ENCODE assay signal across 18 cellular contexts in the genomic region with DNA sequence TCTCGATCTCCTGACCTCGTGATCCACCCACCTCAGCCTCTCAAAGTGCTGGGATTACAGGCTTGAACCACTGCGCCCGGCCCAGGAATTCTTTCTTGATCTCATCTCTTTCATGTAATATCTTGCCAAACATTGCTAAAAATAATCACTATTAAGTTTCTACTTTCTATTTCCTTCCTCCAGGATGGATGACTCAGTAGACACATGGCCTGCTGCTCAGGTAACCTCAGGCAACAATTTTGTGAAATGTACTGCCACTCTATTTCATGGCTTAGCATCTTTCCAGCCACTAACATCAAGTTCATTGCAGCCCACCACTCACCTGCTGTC. TPM values are rescaled to one million over a fixed set of nuclear protein-coding genes. Genes with fewer than 3 reads are reported as not detected.
DNase-seq lines count a peak whose midpoint lies in the region; ATAC-seq, FAIRE-seq and TF ChIP-seq lines count a peak whose summit lies in the region.
"Had no signal": no experiment of that assay in that cellular context is flagged by ENCODE, and none has a peak within 500 bp of the region (broad histone marks: within the 10 kb centered on the region; RNA-seq: fewer than 3 reads in every experiment).

No MANE protein-coding gene starts in this region.

- no peaks in the 10 kb centered on the region for H3K36me3 Mint-ChIP-seq in astrocyte (ENCODE audit: low read depth, unreplicated experiment)
- no peaks in the 10 kb centered on the region for H3K36me3 Mint-ChIP-seq in effector memory CD8-positive, alpha-beta T cell (ENCODE audit: insufficient read depth)

- H3K4me3 Mint-ChIP-seq in astrocyte (ENCODE audit: unreplicated experiment): no peak overlapping the region
- H3K4me3 Mint-ChIP-seq in effector memory CD8-positive, alpha-beta T cell: no peak overlapping the region
- H3K4me3 Mint-ChIP-seq: T-helper 1 cell treated with Interleukin-12 subunit alpha and Interleukin-12 subunit beta and Interleukin-4 antibody, amounts not matched to agents 30 μg/mL and 1 μg/mL, for 36 hours had no signal

- H4K20me1 ChIP-seq in astrocyte (ENCODE audit: insufficient read depth, low read length): no peaks in the 10 kb centered on the region

- H3K9me3 ChIP-seq in HUES64 (ENCODE audit: insufficient read depth, low read depth, low read length) (no peaks in the 10 kb centered on the region), astrocyte (ENCODE audit: insufficient read depth, low read depth, low read length) (peaks cover 5% of the 10 kb centered on the region), tibial artery (no peaks in the 10 kb centered on the region)
- H3K9me3 ChIP-seq: thoracic aorta had no signal

- H3K27me3 Mint-ChIP-seq in astrocyte (ENCODE audit: low read depth, unreplicated experiment): peaks cover 3% of the 10 kb centered on the region
- H3K27me3 Mint-ChIP-seq in effector memory CD8-positive, alpha-beta T cell: peaks cover 4 to 8% of the 10 kb centered on the region in 2 donors

- TF ChIP-seq CTCF in astrocyte (IDR thresholded peaks at IDR 0.05; ENCODE audit: insufficient read depth, low read depth, low read length) (no peak), tibial artery (IDR thresholded peaks at IDR 0.05) (no peak)

- FAIRE-seq in astrocyte (lab: Jason Lieb, UNC): no peak

- no peak for TF ChIP-seq POLR2A in erythroblast (IDR thresholded peaks at IDR 0.05; ENCODE audit: low read length)

- no peaks in the 10 kb centered on the region for H3K4me1 Mint-ChIP-seq in astrocyte (ENCODE audit: low read depth, unreplicated experiment)
- no peaks in the 10 kb centered on the region for H3K4me1 Mint-ChIP-seq in effector memory CD8-positive, alpha-beta T cell (ENCODE audit: low read depth in 2 of 2)

- H3K4me3 ChIP-seq in HUES64 (ENCODE audit: low read length): peak overlapping the region; percentile 32
- no peak overlapping the region for H3K4me3 ChIP-seq in astrocyte (ENCODE audit: insufficient read depth, low read depth, low read length)
- no peak overlapping the region for H3K4me3 ChIP-seq in tibial artery
- H3K4me3 ChIP-seq: coronary artery, thoracic aorta had no signal

- H3K9ac ChIP-seq in HUES64 (ENCODE audit: low read depth, low read length) (peak overlapping the region; percentile 54), astrocyte (ENCODE audit: low read length) (no peak overlapping the region)
- H3K9ac ChIP-seq: parathyroid adenoma had no signal

- H3K27ac ChIP-seq in HUES64 (ENCODE audit: low read depth, low read length) (peak overlapping the region; percentile 81), astrocyte (ENCODE audit: low read depth, low read length) (no peak overlapping the region), tibial artery (no peak overlapping the region)
- H3K27ac ChIP-seq: coronary artery, parathyroid adenoma, thoracic aorta had no signal

- H3K36me3 ChIP-seq in HUES64 (ENCODE audit: insufficient read depth, low read length) (no peaks in the 10 kb centered on the region), astrocyte (ENCODE audit: insufficient read depth, low read length) (no peaks in the 10 kb centered on the region), tibial artery (no peaks in the 10 kb centered on the region)
- H3K36me3 ChIP-seq: thoracic aorta had no signal

- 80% methylated on average over 4 of the region's 4 CpGs for WGBS in HUES64

- H3K27me3 ChIP-seq in HUES64 (ENCODE audit: insufficient read depth, low read length): no peaks in the 10 kb centered on the region
- no peaks in the 10 kb centered on the region for H3K27me3 ChIP-seq in astrocyte (ENCODE audit: insufficient read depth, low read length)
- peaks cover 0 to 5% of the 10 kb centered on the region in 2 donors for H3K27me3 ChIP-seq in tibial artery

- H3K4me2 ChIP-seq in astrocyte (ENCODE audit: low read length): peak overlapping the region; percentile 7

- ATAC-seq in effector memory CD8-positive, alpha-beta T cell (replicated peaks): no peak
- no peak for ATAC-seq in HG02678 (IDR thresholded peaks at IDR 0.05; ENCODE audit: unreplicated experiment)
- ATAC-seq: Panc1 had no signal

- DNase-seq in COLO829 (ENCODE audit: low spot score) (peak; percentile 21), astrocyte (ENCODE audit: low read depth) (peak; percentile 40), kidney tubule cell (ENCODE audit: low spot score) (peak; percentile 64), tibial artery (no peak), erythroblast (lab: John Stamatoyannopoulos, UW) (no peak)
- DNase-seq in effector memory CD8-positive, alpha-beta T cell: no peak
- DNase-seq: activated T-cell treated with anti-CD3 and anti-CD28 coated beads, Interleukin-2, amount 50 U/mL, for 1 hour; amygdala; HCEC 1CT; NCI-H1092; NCI-H2227 treated with DMSO at 0.1 percent for 48 hours had no signal

- no peak overlapping the region for H3K27ac Mint-ChIP-seq in astrocyte (ENCODE audit: unreplicated experiment)
- no peak overlapping the region for H3K27ac Mint-ChIP-seq in effector memory CD8-positive, alpha-beta T cell
- H3K27ac Mint-ChIP-seq: T-helper 1 cell treated with Interleukin-12 subunit alpha and Interleukin-12 subunit beta and Interleukin-4 antibody, amounts not matched to agents 30 μg/mL and 1 μg/mL, for 36 hours had no signal

- H2AFZ ChIP-seq in astrocyte (ENCODE audit: low read depth, low read length): peak overlapping the region; percentile 9
- H2AFZ ChIP-seq: parathyroid adenoma had no signal

- H3K79me2 ChIP-seq in astrocyte (ENCODE audit: insufficient read depth, low read length): no peaks in the 10 kb centered on the region
- H3K79me2 ChIP-seq: parathyroid adenoma had no signal

- H3K4me1 ChIP-seq in HUES64 (ENCODE audit: insufficient read depth, low read length): peaks cover 15% of the 10 kb centered on the region
- peaks cover 2% of the 10 kb centered on the region for H3K4me1 ChIP-seq in astrocyte (ENCODE audit: insufficient read depth, low read length)
- no peaks in the 10 kb centered on the region for H3K4me1 ChIP-seq in tibial artery
- H3K4me1 ChIP-seq: parathyroid adenoma had no signal

- H3K9me3 Mint-ChIP-seq in astrocyte (ENCODE audit: unreplicated experiment): no peaks in the 10 kb centered on the region
- H3K9me3 Mint-ChIP-seq in effector memory CD8-positive, alpha-beta T cell: no peaks in the 10 kb centered on the region
- H3K9me3 Mint-ChIP-seq: T-helper 1 cell treated with Interleukin-12 subunit alpha and Interleukin-12 subunit beta and Interleukin-4 antibody, amounts not matched to agents 30 μg/mL and 1 μg/mL, for 36 hours had no signal

- intact Hi-C loops in tibial artery (cut with DNase I; ENCODE audit: low total_unique reads): no loop called here

RNA-seq across cellular contexts. Expression of a gene that starts 11.1 kb away (rescaled TPM):
- polyA plus RNA-seq in HUES64 (2013, experiment 1 of 2): 166 TPM
- 171 TPM for polyA plus RNA-seq in HUES64 (2013, experiment 2 of 2)
- 141 and 157 TPM in 2 replicates for total RNA-seq in astrocyte

RNA-seq across cellular contexts. Expression of a gene that starts 16.1 kb away (rescaled TPM):
- polyA plus RNA-seq in HUES64 (2013, experiment 1 of 2): 105 TPM
- polyA plus RNA-seq in HUES64 (2013, experiment 2 of 2): 95.7 TPM
- total RNA-seq in astrocyte: 61.7 and 64.1 TPM in 2 replicates

Comparison
In these comparisons a context has a peak if more than half of its experiments do, and no peak if none do; other contexts are left out.
1. DNase-seq: peak in COLO829 (single experiment), astrocyte (single experiment) and kidney tubule cell (single experiment); none in tibial artery (0 of 2), erythroblast (0 of 2) and effector memory CD8-positive, alpha-beta T cell (0 of 3).